Comparison of ENCODE assay signal across 8 cellular contexts in genomic region chr19:45178262-45179062, GRCh38. TPM values are rescaled to one million over a fixed set of nuclear protein-coding genes. Genes with fewer than 3 reads are reported as not detected.
DNase-seq lines count a peak whose midpoint lies in the region; ATAC-seq, FAIRE-seq and TF ChIP-seq lines count a peak whose summit lies in the region.

A gene with protein sequence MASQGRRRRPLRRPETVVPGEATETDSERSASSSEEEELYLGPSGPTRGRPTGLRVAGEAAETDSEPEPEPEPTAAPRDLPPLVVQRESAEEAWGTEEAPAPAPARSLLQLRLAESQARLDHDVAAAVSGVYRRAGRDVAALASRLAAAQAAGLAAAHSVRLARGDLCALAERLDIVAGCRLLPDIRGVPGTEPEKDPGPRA (plus strand): TSS chr19:45178784. CDS start chr19:45179297, 513 bp downstream.

- peak; percentile 55 to 81 for TF ChIP-seq POLR2A in tibial nerve (IDR thresholded peaks at IDR 0.05)

- TF ChIP-seq CTCF in GM12873 (IDR thresholded peaks at IDR 0.05; ENCODE audit: insufficient read depth, low read depth, low read length, missing control alignments) = peak; percentile 46
- TF ChIP-seq CTCF in pancreas (IDR thresholded peaks at IDR 0.05) = peak in 3 of 4 donors; percentile 22 to 46 (median 42)
- TF ChIP-seq CTCF in tibial nerve (IDR thresholded peaks at IDR 0.05) = peak; percentile 10 to 68 (median 56)

- intact Hi-C loops in Right ventricle myocardium superior (cut with DNase I) = loop anchor here (5.0 kb wide), 1 partner anchor 86 kb away; the partner anchor contains the start of gene PPP1R37
- intact Hi-C loops in pancreas (cut with DNase I) = no loop called here

- H3K27ac ChIP-seq in pancreas (peak within 1 kb of the TSS; percentile 75 to 88 (median 83)), tibial nerve (peak within 1 kb of the TSS; percentile 67 to 99 (median 96))

- H3K9me3 ChIP-seq in pancreas = no peaks in the 10 kb centered on the region
- H3K9me3 ChIP-seq in tibial nerve = no peaks in the 10 kb centered on the region

- peak; percentile 82 for ATAC-seq in HG02759 (IDR thresholded peaks at IDR 0.05; ENCODE audit: unreplicated experiment)
- ATAC-seq in Right ventricle myocardium superior (ENCODE audit: poor library complexity) = peak; percentile 98
- ATAC-seq in pancreas = peak; percentile 91 to 96 (median 92)

- H3K27me3 ChIP-seq in pancreas = no peaks in the 10 kb centered on the region
- H3K27me3 ChIP-seq in tibial nerve = no peaks in the 10 kb centered on the region

- peak; percentile 90 to 93 for TF ChIP-seq EP300 in tibial nerve (IDR thresholded peaks at IDR 0.05)

- peak; percentile 98 for FAIRE-seq in pancreas (lab: Jason Lieb, UNC)

- peaks cover 5 to 16% (median 15%) of the 10 kb centered on the region in 3 donors for H3K4me1 ChIP-seq in pancreas
- H3K4me1 ChIP-seq in tibial nerve = peaks cover 0 to 40% (median 18%) of the 10 kb centered on the region in 4 donors

- WGBS in pancreas, 2 donors = 0% methylated on average over 50 of the region's 50 CpGs
- 0 to 1% methylated on average over 49 to 50 of the region's 50 CpGs for WGBS in tibial nerve, 2 donors

- DNase-seq in NCI-H1417 (lab: John Stamatoyannopoulos, UW) (peak; percentile 99 to 100 (median 100)), SW 1271 (lab: John Stamatoyannopoulos, UW) (peak; percentile 95 to 100), Right ventricle myocardium superior (peak; percentile 100), pancreas (peak; percentile 98 to 100 (median 100)), tibial nerve (ENCODE audit: low spot score in 2 of 2) (peak; percentile 100)
- peak; percentile 99 for DNase-seq in activated naive CD8-positive, alpha-beta T cell treated with anti-CD3 and anti-CD28 coated beads, Interleukin-2, amount 50 U/mL, for 16 hours (ENCODE audit: low read depth, low spot score)

- H3K36me3 ChIP-seq in pancreas = no peaks in the 10 kb centered on the region
- H3K36me3 ChIP-seq in tibial nerve = peaks cover 0 to 28% (median 0%) of the 10 kb centered on the region in 3 donors

- H3K4me3 ChIP-seq in pancreas = peak within 1 kb of the TSS; percentile 58 to 90 (median 68)
- peak within 1 kb of the TSS; percentile 60 to 96 (median 81) for H3K4me3 ChIP-seq in tibial nerve

RNA-seq across cellular contexts. Expression of the gene that starts here (rescaled TPM):
- total RNA-seq in Right ventricle myocardium superior (3.6 TPM), pancreas (10 to 100 TPM in 1 of 6 donors, 1 to 10 TPM in 5; 4.3 to 12.3 (median 6.3) TPM), tibial nerve (10 to 100 TPM; 12.0 to 42.0 (median 23.7) TPM)
- polyA plus RNA-seq in pancreas = 1 to 10 TPM; 2.1 to 3.6 TPM

Comparison
In these comparisons a context has a peak if more than half of its experiments do, and no peak if none do; other contexts are left out.
1. Peak in every context shown above with its lines: DNase-seq, ATAC-seq, H3K4me3 ChIP-seq and H3K27ac ChIP-seq.